In genomic region chr7:121519548-121520521, GRCh38 we compare ENCODE assay signal across 1 cellular context.
TF ChIP-seq lines count a peak whose summit lies in the region.

No MANE protein-coding gene starts in this region.

TF ChIP-seq in SK-N-SH treated with all-trans-retinoic acid at 6 μM for 48 hours, 23 proteins besides CTCF, POLR2A, EP300 and RAD21 (continued from another document):
- TF ChIP-seq, protein P1, sequence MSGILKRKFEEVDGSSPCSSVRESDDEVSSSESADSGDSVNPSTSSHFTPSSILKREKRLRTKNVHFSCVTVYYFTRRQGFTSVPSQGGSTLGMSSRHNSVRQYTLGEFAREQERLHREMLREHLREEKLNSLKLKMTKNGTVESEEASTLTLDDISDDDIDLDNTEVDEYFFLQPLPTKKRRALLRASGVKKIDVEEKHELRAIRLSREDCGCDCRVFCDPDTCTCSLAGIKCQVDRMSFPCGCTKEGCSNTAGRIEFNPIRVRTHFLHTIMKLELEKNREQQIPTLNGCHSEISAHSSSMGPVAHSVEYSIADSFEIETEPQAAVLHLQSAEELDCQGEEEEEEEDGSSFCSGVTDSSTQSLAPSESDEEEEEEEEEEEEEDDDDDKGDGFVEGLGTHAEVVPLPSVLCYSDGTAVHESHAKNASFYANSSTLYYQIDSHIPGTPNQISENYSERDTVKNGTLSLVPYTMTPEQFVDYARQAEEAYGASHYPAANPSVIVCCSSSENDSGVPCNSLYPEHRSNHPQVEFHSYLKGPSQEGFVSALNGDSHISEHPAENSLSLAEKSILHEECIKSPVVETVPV (CRISPR knock-in tag; IDR thresholded peaks at IDR 0.05) = no peak
- TF ChIP-seq ARNTL (CRISPR knock-in tag; IDR thresholded peaks at IDR 0.05; ENCODE audit: borderline replicate concordance, low read depth) (no peak), ISL1 (CRISPR knock-in tag; IDR thresholded peaks at IDR 0.05) (no peak), CSDC2 (CRISPR knock-in tag; IDR thresholded peaks at IDR 0.05) (no peak), ZNF8 (CRISPR knock-in tag; IDR thresholded peaks at IDR 0.05) (no peak), ZC3H10 (CRISPR knock-in tag; IDR thresholded peaks at IDR 0.05) (no peak), BACH2 (CRISPR knock-in tag; IDR thresholded peaks at IDR 0.05; ENCODE audit: borderline replicate concordance) (no peak), ESRRG (CRISPR knock-in tag; IDR thresholded peaks at IDR 0.05) (no peak)
